In the genomic region with DNA sequence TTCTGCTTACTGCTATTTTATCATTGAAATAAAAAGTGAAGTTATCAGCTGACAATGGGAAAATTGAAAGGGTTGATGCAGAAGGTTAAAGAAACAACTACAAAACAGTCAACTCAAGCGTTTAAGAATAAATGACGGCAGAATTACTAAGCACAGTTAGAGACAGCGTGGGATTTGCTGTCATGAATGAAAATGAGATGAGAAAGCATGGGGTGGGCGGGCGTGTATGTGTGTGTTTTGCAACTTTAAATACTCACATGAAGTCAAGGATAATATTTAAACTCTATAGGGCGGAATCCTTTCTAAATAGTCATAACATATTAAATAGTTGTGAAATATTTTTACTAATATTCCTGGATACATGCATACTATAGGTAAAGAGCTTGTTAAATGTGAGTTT, we compare ENCODE assay signal across 25 cellular contexts.
DNase-seq lines count a peak whose midpoint lies in the region; ATAC-seq, FAIRE-seq and TF ChIP-seq lines count a peak whose summit lies in the region.
"Had no signal": no experiment of that assay in that cellular context is flagged by ENCODE, and none has a peak within 500 bp of the region (broad histone marks: within the 10 kb centered on the region; RNA-seq: fewer than 3 reads in every experiment).

No MANE protein-coding gene starts in this region.

- no peaks in the 10 kb centered on the region for H3K79me2 ChIP-seq in astrocyte (ENCODE audit: insufficient read depth, low read length)

- no peaks in the 10 kb centered on the region for H3K79me1 ChIP-seq in IMR-90 (ENCODE audit: low read depth in 1 of 2, low read length in 2 of 2)
- H3K79me1 ChIP-seq in neuronal stem cell (ENCODE audit: low read depth, low read length), result no peaks in the 10 kb centered on the region

- no peak overlapping the region for H3K27ac Mint-ChIP-seq in astrocyte (ENCODE audit: unreplicated experiment)
- H3K27ac Mint-ChIP-seq in effector memory CD8-positive, alpha-beta T cell, result no peak overlapping the region
- H3K27ac Mint-ChIP-seq: CD4-positive, CD25-positive, alpha-beta regulatory T cell; GM23338; H9 had no signal

- H3K4me3 ChIP-seq in IMR-90 (ENCODE audit: insufficient read depth, low read depth, low read length) (no peak overlapping the region), astrocyte (ENCODE audit: insufficient read depth, low read depth, low read length) (no peak overlapping the region), neuronal stem cell (ENCODE audit: low read length in 2 of 2) (no peak overlapping the region)
- H3K4me3 ChIP-seq: BLaER1, GM23338 had no signal

- H2BK15ac ChIP-seq in IMR-90 (ENCODE audit: low read depth, low read length) (no peak overlapping the region), neuronal stem cell (ENCODE audit: low read length) (no peak overlapping the region)

- no peaks in the 10 kb centered on the region for H3K27me3 ChIP-seq in IMR-90 (ENCODE audit: control insufficient read depth, insufficient read depth, low read length)
- H3K27me3 ChIP-seq in astrocyte (ENCODE audit: insufficient read depth, low read length), result no peaks in the 10 kb centered on the region
- no peaks in the 10 kb centered on the region for H3K27me3 ChIP-seq in neuronal stem cell (ENCODE audit: control insufficient read depth in 3 of 3, insufficient read depth in 3 of 3, low read depth in 1 of 3, low read length in 3 of 3)
- H3K27me3 ChIP-seq: BLaER1 had no signal

- no TSS peak for BruUV-seq in IMR-90 (replicated peaks; lab: Mats Ljungman, UMichigan)

- CTCF ChIA-PET in IMR-90 (lab: Yijun Ruan, JAX), result no interaction called here

- H3K4me3 Mint-ChIP-seq in astrocyte (ENCODE audit: unreplicated experiment), result no peak overlapping the region
- H3K4me3 Mint-ChIP-seq in effector memory CD8-positive, alpha-beta T cell, result no peak overlapping the region
- H3K4me3 Mint-ChIP-seq: CD4-positive, CD25-positive, alpha-beta regulatory T cell; GM23338; H9 had no signal

- no CpG with 5 or more reads among the region's 6 CpGs for WGBS in IMR-90 (ENCODE audit: extremely low coverage in 2 of 2, insufficient read length in 1 of 2), 2 experiments
- WGBS in neuronal stem cell (ENCODE audit: extremely low coverage in 2 of 2, insufficient read length in 2 of 2, insufficient replicate concordance in 1 of 2), 2 donors, result no CpG with 5 or more reads among the region's 6 CpGs

- H4K91ac ChIP-seq in IMR-90 (ENCODE audit: insufficient read depth, low read depth, low read length), result no peak overlapping the region
- H4K91ac ChIP-seq in neuronal stem cell (ENCODE audit: low read depth, low read length, poor library complexity), result no peak overlapping the region

- no peak overlapping the region for H2BK12ac ChIP-seq in neuronal stem cell (ENCODE audit: low read length)

- H2AK9ac ChIP-seq in IMR-90 (replicated peaks; ENCODE audit: low read depth, low read length, poor library complexity), result no peak overlapping the region

- H3K36me3 ChIP-seq in IMR-90 (ENCODE audit: control insufficient read depth, insufficient read depth, low read length), result no peaks in the 10 kb centered on the region
- no peaks in the 10 kb centered on the region for H3K36me3 ChIP-seq in astrocyte (ENCODE audit: insufficient read depth, low read length)
- H3K36me3 ChIP-seq in neuronal stem cell (replicated peaks in 1 of 2; ENCODE audit: control insufficient read depth in 2 of 2, insufficient read depth in 2 of 2, low read length in 2 of 2), result no peaks in the 10 kb centered on the region
- H3K36me3 ChIP-seq: BLaER1 had no signal

- H4K20me1 ChIP-seq in IMR-90 (ENCODE audit: insufficient read depth, low read length) (no peaks in the 10 kb centered on the region), astrocyte (ENCODE audit: insufficient read depth, low read length) (no peaks in the 10 kb centered on the region)
- H4K20me1 ChIP-seq: BLaER1 had no signal

- no peak for TF ChIP-seq POLR2A in IMR-90 (IDR thresholded peaks at IDR 0.05; ENCODE audit: low read depth, low read length)

- H3K18ac ChIP-seq in IMR-90 (ENCODE audit: low read depth, low read length), result no peak overlapping the region
- H3K18ac ChIP-seq in neuronal stem cell (ENCODE audit: low read length), result no peak overlapping the region

- no peaks in the 10 kb centered on the region for H3K4me1 ChIP-seq in IMR-90 (ENCODE audit: control insufficient read depth, insufficient read depth, low read length)
- H3K4me1 ChIP-seq in astrocyte (ENCODE audit: insufficient read depth, low read length), result no peaks in the 10 kb centered on the region
- no peaks in the 10 kb centered on the region for H3K4me1 ChIP-seq in neuronal stem cell (ENCODE audit: control insufficient read depth in 2 of 2, insufficient read depth in 1 of 2, low read depth in 1 of 2, low read length in 2 of 2)
- H3K4me1 ChIP-seq: BLaER1 had no signal

- no peaks in the 10 kb centered on the region for H3K36me3 Mint-ChIP-seq in astrocyte (ENCODE audit: low read depth, unreplicated experiment)
- H3K36me3 Mint-ChIP-seq in effector memory CD8-positive, alpha-beta T cell (ENCODE audit: insufficient read depth), result no peaks in the 10 kb centered on the region
- H3K36me3 Mint-ChIP-seq: CD4-positive, CD25-positive, alpha-beta regulatory T cell had no signal

- H3K27ac ChIP-seq in IMR-90 (ENCODE audit: insufficient read depth, low read length) (no peak overlapping the region), astrocyte (ENCODE audit: low read depth, low read length) (no peak overlapping the region), neuronal stem cell (replicated peaks; ENCODE audit: low read length) (no peak overlapping the region)
- H3K27ac ChIP-seq: BLaER1, RWPE1 had no signal

- H2BK120ac ChIP-seq in IMR-90 (ENCODE audit: low read depth, low read length) (no peak overlapping the region), neuronal stem cell (ENCODE audit: low read depth, low read length) (no peak overlapping the region)

- H2AK5ac ChIP-seq in IMR-90 (ENCODE audit: low read depth, low read length) (no peak overlapping the region), neuronal stem cell (ENCODE audit: low read depth, low read length) (no peak overlapping the region)

- no peak overlapping the region for H2BK20ac ChIP-seq in IMR-90 (ENCODE audit: low read depth, low read length)

- H4K5ac ChIP-seq in IMR-90 (ENCODE audit: low read depth, low read length), result no peak overlapping the region

- POLR2A ChIA-PET in IMR-90 (lab: Charles Lee; ENCODE audit: unreplicated experiment), result no interaction called here

- peaks cover 2% of the 10 kb centered on the region for H3K4me1 Mint-ChIP-seq in astrocyte (ENCODE audit: low read depth, unreplicated experiment)
- no peaks in the 10 kb centered on the region for H3K4me1 Mint-ChIP-seq in effector memory CD8-positive, alpha-beta T cell (ENCODE audit: low read depth in 2 of 2)
- H3K4me1 Mint-ChIP-seq: CD4-positive, CD25-positive, alpha-beta regulatory T cell had no signal

- TF ChIP-seq CTCF in IMR-90 (conservative IDR thresholded peaks at IDR 0.05; ENCODE audit: low read depth, low read length) (no peak), astrocyte (IDR thresholded peaks at IDR 0.05; ENCODE audit: insufficient read depth, low read depth, low read length) (no peak)

- H3K56ac ChIP-seq in IMR-90 (ENCODE audit: extremely low read depth, insufficient read depth, low read length), result no peak overlapping the region

- dilution Hi-C loops in IMR-90 (cut with HindIII; ENCODE audit: low sequenced_read_pairs, unreplicated experiment), result no loop called here

- in situ Hi-C loops in IMR-90 (cut with MboI; ENCODE audit: low sequenced_read_pairs), result loop anchor here (25.0 kb wide), 1 partner anchor 474 kb away; no protein-coding TSS in a partner anchor

- H3K4ac ChIP-seq in IMR-90 (ENCODE audit: low read depth, low read length) (no peak overlapping the region), neuronal stem cell (ENCODE audit: low read length) (no peak overlapping the region)

- intact Hi-C loops in IMR-90 (cut with micrococcal nuclease), result no loop called here

- H3K9me3 Mint-ChIP-seq in astrocyte (ENCODE audit: unreplicated experiment), result no peaks in the 10 kb centered on the region
- no peaks in the 10 kb centered on the region for H3K9me3 Mint-ChIP-seq in effector memory CD8-positive, alpha-beta T cell
- H3K9me3 Mint-ChIP-seq: GM23338, H9 had no signal

- H2BK5ac ChIP-seq in IMR-90 (ENCODE audit: low read depth, low read length, poor library complexity, severe bottlenecking) (no peak overlapping the region), neuronal stem cell (ENCODE audit: low read length) (no peak overlapping the region)

- H3K27me3 Mint-ChIP-seq in astrocyte (ENCODE audit: low read depth, unreplicated experiment), result no peaks in the 10 kb centered on the region
- H3K27me3 Mint-ChIP-seq in effector memory CD8-positive, alpha-beta T cell, result no peaks in the 10 kb centered on the region
- H3K27me3 Mint-ChIP-seq: CD4-positive, CD25-positive, alpha-beta regulatory T cell had no signal

- H3K9me1 ChIP-seq in IMR-90 (ENCODE audit: insufficient read depth, low read length), result no peaks in the 10 kb centered on the region

- H3K4me2 ChIP-seq in IMR-90 (ENCODE audit: low read depth, low read length), result no peak overlapping the region
- no peak overlapping the region for H3K4me2 ChIP-seq in astrocyte (ENCODE audit: low read length)
- H3K4me2 ChIP-seq in neuronal stem cell (ENCODE audit: insufficient read depth, low read length, poor library complexity, severe bottlenecking), result no peak overlapping the region
- H3K4me2 ChIP-seq: BLaER1, GM23338 had no signal

- H2AFZ ChIP-seq in IMR-90 (replicated peaks; ENCODE audit: low read length, poor library complexity) (no peak overlapping the region), astrocyte (ENCODE audit: low read depth, low read length) (no peak overlapping the region), neuronal stem cell (ENCODE audit: low read length) (peak overlapping the region; percentile 43)
- H2AFZ ChIP-seq: GM23338 had no signal

- H4K8ac ChIP-seq in IMR-90 (ENCODE audit: low read depth in 2 of 2, low read length in 2 of 2) (no peak overlapping the region), neuronal stem cell (ENCODE audit: low read depth, low read length) (no peak overlapping the region)

- H3K9ac ChIP-seq in IMR-90 (ENCODE audit: low read depth, low read length), result no peak overlapping the region
- no peak overlapping the region for H3K9ac ChIP-seq in astrocyte (ENCODE audit: low read length)
- H3K9ac ChIP-seq in neuronal stem cell (ENCODE audit: low read depth, low read length, poor library complexity), result no peak overlapping the region
- H3K9ac ChIP-seq: BLaER1 had no signal

- DNase-seq in IMR-90, result peak; percentile 20
- peak; percentile 57 for DNase-seq in astrocyte (ENCODE audit: low read depth)
- DNase-seq in neuronal stem cell (ENCODE audit: low spot score), result no peak
- DNase-seq in NAMALWA (ENCODE audit: low spot score), result no peak
- no peak for DNase-seq in effector memory CD8-positive, alpha-beta T cell
- no peak for DNase-seq in stimulated activated CD8-positive, alpha-beta memory T cell treated with anti-CD3 and anti-CD28 coated beads, Interleukin-4, amount 100 ng/mL, for 48 hours
- DNase-seq in NCI-H524 (lab: John Stamatoyannopoulos, UW), result no peak
- DNase-seq: CD4-positive, CD25-positive, alpha-beta regulatory T cell; DMS153; H9; KG1; MM.1S; NCI-H1048; NCI-H1417; NCI-H1694; NCI-H2029 treated with DMSO at 0.1 percent for 48 hours; NCI-H446 treated with DMSO at 0.1 percent for 48 hours; NCI-H526 treated with DMSO at 0.1 percent for 48 hours; SHP77 had no signal

- no peak for ATAC-seq in IMR-90 (ENCODE audit: low read depth)
- peak; percentile 62 for ATAC-seq in esophagus mucosa
- no peak for ATAC-seq in effector memory CD8-positive, alpha-beta T cell (replicated peaks)
- ATAC-seq: GM23338, Panc1 had no signal

- no peak for FAIRE-seq in astrocyte (lab: Jason Lieb, UNC)
- FAIRE-seq: A204.1 had no signal

- no peak overlapping the region for H3K23ac ChIP-seq in IMR-90 (ENCODE audit: low read depth, low read length)
- H3K23ac ChIP-seq in neuronal stem cell (ENCODE audit: low read depth, low read length, poor library complexity), result no peak overlapping the region

- no peaks in the 10 kb centered on the region for H3K9me3 ChIP-seq in IMR-90 (ENCODE audit: control insufficient read depth, insufficient read depth, low read length)
- H3K9me3 ChIP-seq in astrocyte (ENCODE audit: insufficient read depth, low read depth, low read length), result no peaks in the 10 kb centered on the region
- H3K9me3 ChIP-seq in neuronal stem cell (replicated peaks in 1 of 2; ENCODE audit: control insufficient read depth in 2 of 2, insufficient read depth in 1 of 2, low read depth in 1 of 2, low read length in 2 of 2), result no peaks in the 10 kb centered on the region
- H3K9me3 ChIP-seq: BLaER1 had no signal

- H3K14ac ChIP-seq in IMR-90 (replicated peaks; ENCODE audit: low read depth, low read length) (no peak overlapping the region), neuronal stem cell (ENCODE audit: low read length) (no peak overlapping the region)

- no peak for TF ChIP-seq RAD21 in IMR-90 (IDR thresholded peaks at IDR 0.05; ENCODE audit: low read length)

Comparison
In these comparisons a context has a peak if more than half of its experiments do, and no peak if none do; other contexts are left out.
1. DNase-seq: peak in IMR-90 (single experiment) and astrocyte (single experiment); none in neuronal stem cell (single experiment), NAMALWA (single experiment), effector memory CD8-positive, alpha-beta T cell (0 of 3), stimulated activated CD8-positive, alpha-beta memory T cell treated with anti-CD3 and anti-CD28 coated beads, Interleukin-4, amount 100 ng/mL, for 48 hours (single experiment) and NCI-H524 (0 of 2).